ENCODE assay signal across 26 cellular contexts in the genomic region with DNA sequence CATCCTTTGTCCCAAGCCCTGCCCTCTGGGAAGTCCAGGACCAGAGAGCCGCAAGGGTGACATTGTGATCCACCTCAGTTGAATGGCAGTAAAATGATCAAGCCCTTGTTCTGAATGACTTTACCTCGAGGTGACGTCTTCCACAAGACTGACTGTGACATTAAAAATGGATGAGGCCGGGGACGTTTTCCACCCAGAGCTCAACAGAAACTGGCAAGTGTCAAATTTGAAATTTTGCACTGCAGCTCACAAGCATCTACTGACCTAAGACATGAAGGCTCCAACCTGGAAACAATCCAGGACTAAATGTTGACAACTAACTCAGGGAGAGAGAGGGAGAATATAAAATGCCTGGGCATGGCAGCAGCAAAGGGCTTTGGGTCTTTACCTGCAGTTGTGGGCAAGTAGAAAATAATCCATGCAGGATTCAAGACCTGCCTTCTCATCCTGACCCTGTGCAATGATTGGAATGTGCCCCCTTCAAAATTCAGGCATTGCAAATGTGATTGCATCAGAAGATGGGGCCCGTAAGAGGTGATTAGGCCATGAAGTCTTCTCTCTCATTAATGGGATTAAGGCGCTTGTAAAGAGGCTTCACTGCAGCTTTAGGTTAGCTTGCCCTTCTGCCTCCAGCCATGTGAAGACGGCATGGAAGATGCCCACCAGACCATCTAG.
"Had no signal": no experiment of that assay in that cellular context is flagged by ENCODE, and none has a peak within 500 bp of the region (broad histone marks: within the 10 kb centered on the region; RNA-seq: fewer than 3 reads in every experiment).

No MANE protein-coding gene starts in this region.

- H3K27ac Mint-ChIP-seq: activated CD8-positive, alpha-beta T cell treated with anti-CD3 and anti-CD28 coated beads, Interleukin-2, amount 10 ng/mL, durations not matched to agents 7 days and 5 days; activated naive CD4-positive, alpha-beta T cell treated with anti-CD3 and anti-CD28 coated beads, Interleukin-2, amount 50 U/mL, for 24 hours; memory B cell; T-helper 17 cell had no signal

- H3K9me3 ChIP-seq: ascending aorta, sigmoid colon, thoracic aorta, upper lobe of right lung had no signal

- H3K4me3 Mint-ChIP-seq: activated CD8-positive, alpha-beta T cell treated with anti-CD3 and anti-CD28 coated beads, Interleukin-2, amount 10 ng/mL, durations not matched to agents 7 days and 5 days; activated naive CD4-positive, alpha-beta T cell treated with anti-CD3 and anti-CD28 coated beads, Interleukin-2, amount 50 U/mL, for 24 hours; memory B cell; naive B cell; neural crest cell; T-helper 17 cell had no signal

- FAIRE-seq: colon, islet of Langerhans had no signal

- H3K36me3 ChIP-seq: ascending aorta, brain microvascular endothelial cell, sigmoid colon, thoracic aorta, upper lobe of right lung had no signal

- H3K27ac ChIP-seq: ascending aorta, brain microvascular endothelial cell, sigmoid colon, thoracic aorta, upper lobe of right lung had no signal

- H3K4me3 ChIP-seq: ascending aorta, sigmoid colon, smooth muscle cell, thoracic aorta, upper lobe of right lung had no signal

- DNase-seq: activated CD4-positive, alpha-beta T cell treated with anti-CD3 and anti-CD28 coated beads for 1 hour; activated CD4-positive, alpha-beta T cell treated with anti-CD3 and anti-CD28 coated beads, Interleukin-2, amount 50 U/mL, for 1 hour; activated CD8-positive, alpha-beta T cell treated with anti-CD3 and anti-CD28 coated beads, Interleukin-2, amount 10 ng/mL, durations not matched to agents 7 days and 5 days; activated gamma-delta T cell treated with Interleukin-2 at 50 U/mL for 16 hours; brain microvascular endothelial cell; central memory CD4-positive, alpha-beta T cell; effector memory CD4-positive, alpha-beta T cell; foreskin melanocyte; head of caudate nucleus; hypothalamus; naive B cell; posterior cingulate gyrus; sigmoid colon; stimulated activated CD4-positive, alpha-beta T cell treated with anti-CD3 and anti-CD28 coated beads, Interleukin-2, amount 100 ng/mL, for 48 hours; stimulated activated CD8-positive, alpha-beta memory T cell treated with anti-CD3 and anti-CD28 coated beads, Interleukin-4, amount 100 ng/mL, for 48 hours; stimulated activated naive CD4-positive, alpha-beta T cell; T-helper 17 cell; upper lobe of right lung had no signal

- ATAC-seq: activated CD8-positive, alpha-beta T cell treated with anti-CD3 and anti-CD28 coated beads, Interleukin-2, amount 10 ng/mL, durations not matched to agents 7 days and 5 days; T-helper 17 cell had no signal

- H3K36me3 Mint-ChIP-seq: activated naive CD4-positive, alpha-beta T cell treated with anti-CD3 and anti-CD28 coated beads, Interleukin-2, amount 50 U/mL, for 24 hours; memory B cell; naive B cell had no signal

- H3K9me3 Mint-ChIP-seq: activated naive CD4-positive, alpha-beta T cell treated with anti-CD3 and anti-CD28 coated beads, Interleukin-2, amount 50 U/mL, for 24 hours; memory B cell; naive B cell; neural crest cell had no signal

- H3K27me3 ChIP-seq: ascending aorta, brain microvascular endothelial cell, sigmoid colon, upper lobe of right lung had no signal

- H3K4me2 ChIP-seq: smooth muscle cell had no signal

- H3K4me1 ChIP-seq: upper lobe of right lung had no signal
